ENCODE assay signal across 2 cellular contexts in genomic region chr2:86194751-86195054, GRCh38.
TF ChIP-seq lines count a peak whose summit lies in the region.

No MANE protein-coding gene starts in this region.

TF ChIP-seq in K562, 482 proteins besides CTCF, POLR2A, EP300 and RAD21 (continues in another document):
- no peak for TF ChIP-seq HMG20B (CRISPR knock-in tag; IDR thresholded peaks at IDR 0.05)
- TF ChIP-seq HDAC3 (IDR thresholded peaks at IDR 0.05; ENCODE audit: borderline replicate concordance, partially characterized antibody) = no peak
- TF ChIP-seq SRF (CRISPR knock-in tag; IDR thresholded peaks at IDR 0.05) = peak in 1 of 2 experiments; percentile 88; a peak in 2 of 4 replicates
- no peak for TF ChIP-seq NR2C2 (CRISPR knock-in tag; IDR thresholded peaks at IDR 0.05)
- TF ChIP-seq NR2C2 (tag; IDR thresholded peaks at IDR 0.05) = peak; percentile 97
- TF ChIP-seq PRDM10 (IDR thresholded peaks at IDR 0.05; ENCODE audit: partially characterized antibody) = peak; percentile 8
- TF ChIP-seq TBP (optimal IDR thresholded peaks at IDR 0.05; ENCODE audit: low read depth, low read length) = peak; percentile 89
- peak; percentile 79 for TF ChIP-seq ZNF143 (CRISPR knock-in tag; IDR thresholded peaks at IDR 0.05)
- peak; percentile 90 for TF ChIP-seq NR2C1 (IDR thresholded peaks at IDR 0.05)
- peak; percentile 93 for TF ChIP-seq NR2C1 (tag; IDR thresholded peaks at IDR 0.05)
- TF ChIP-seq, protein P1, sequence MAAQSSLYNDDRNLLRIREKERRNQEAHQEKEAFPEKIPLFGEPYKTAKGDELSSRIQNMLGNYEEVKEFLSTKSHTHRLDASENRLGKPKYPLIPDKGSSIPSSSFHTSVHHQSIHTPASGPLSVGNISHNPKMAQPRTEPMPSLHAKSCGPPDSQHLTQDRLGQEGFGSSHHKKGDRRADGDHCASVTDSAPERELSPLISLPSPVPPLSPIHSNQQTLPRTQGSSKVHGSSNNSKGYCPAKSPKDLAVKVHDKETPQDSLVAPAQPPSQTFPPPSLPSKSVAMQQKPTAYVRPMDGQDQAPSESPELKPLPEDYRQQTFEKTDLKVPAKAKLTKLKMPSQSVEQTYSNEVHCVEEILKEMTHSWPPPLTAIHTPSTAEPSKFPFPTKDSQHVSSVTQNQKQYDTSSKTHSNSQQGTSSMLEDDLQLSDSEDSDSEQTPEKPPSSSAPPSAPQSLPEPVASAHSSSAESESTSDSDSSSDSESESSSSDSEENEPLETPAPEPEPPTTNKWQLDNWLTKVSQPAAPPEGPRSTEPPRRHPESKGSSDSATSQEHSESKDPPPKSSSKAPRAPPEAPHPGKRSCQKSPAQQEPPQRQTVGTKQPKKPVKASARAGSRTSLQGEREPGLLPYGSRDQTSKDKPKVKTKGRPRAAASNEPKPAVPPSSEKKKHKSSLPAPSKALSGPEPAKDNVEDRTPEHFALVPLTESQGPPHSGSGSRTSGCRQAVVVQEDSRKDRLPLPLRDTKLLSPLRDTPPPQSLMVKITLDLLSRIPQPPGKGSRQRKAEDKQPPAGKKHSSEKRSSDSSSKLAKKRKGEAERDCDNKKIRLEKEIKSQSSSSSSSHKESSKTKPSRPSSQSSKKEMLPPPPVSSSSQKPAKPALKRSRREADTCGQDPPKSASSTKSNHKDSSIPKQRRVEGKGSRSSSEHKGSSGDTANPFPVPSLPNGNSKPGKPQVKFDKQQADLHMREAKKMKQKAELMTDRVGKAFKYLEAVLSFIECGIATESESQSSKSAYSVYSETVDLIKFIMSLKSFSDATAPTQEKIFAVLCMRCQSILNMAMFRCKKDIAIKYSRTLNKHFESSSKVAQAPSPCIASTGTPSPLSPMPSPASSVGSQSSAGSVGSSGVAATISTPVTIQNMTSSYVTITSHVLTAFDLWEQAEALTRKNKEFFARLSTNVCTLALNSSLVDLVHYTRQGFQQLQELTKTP (IDR thresholded peaks at IDR 0.05; ENCODE audit: low read depth in 1 of 2, partially characterized antibody in 2 of 2) = peak in 1 of 2 experiments; percentile 83
- TF ChIP-seq FOXM1 (IDR thresholded peaks at IDR 0.05; ENCODE audit: low read depth) = 0 out of 2 replicates have a peak, but pooled peaks have one; percentile 24
- TF ChIP-seq FOXM1 (CRISPR knock-in tag; IDR thresholded peaks at IDR 0.05; ENCODE audit: low read depth) = no peak
- TF ChIP-seq CREM (IDR thresholded peaks at IDR 0.05; ENCODE audit: low read depth) = peak; percentile 67
- TF ChIP-seq, protein P2, sequence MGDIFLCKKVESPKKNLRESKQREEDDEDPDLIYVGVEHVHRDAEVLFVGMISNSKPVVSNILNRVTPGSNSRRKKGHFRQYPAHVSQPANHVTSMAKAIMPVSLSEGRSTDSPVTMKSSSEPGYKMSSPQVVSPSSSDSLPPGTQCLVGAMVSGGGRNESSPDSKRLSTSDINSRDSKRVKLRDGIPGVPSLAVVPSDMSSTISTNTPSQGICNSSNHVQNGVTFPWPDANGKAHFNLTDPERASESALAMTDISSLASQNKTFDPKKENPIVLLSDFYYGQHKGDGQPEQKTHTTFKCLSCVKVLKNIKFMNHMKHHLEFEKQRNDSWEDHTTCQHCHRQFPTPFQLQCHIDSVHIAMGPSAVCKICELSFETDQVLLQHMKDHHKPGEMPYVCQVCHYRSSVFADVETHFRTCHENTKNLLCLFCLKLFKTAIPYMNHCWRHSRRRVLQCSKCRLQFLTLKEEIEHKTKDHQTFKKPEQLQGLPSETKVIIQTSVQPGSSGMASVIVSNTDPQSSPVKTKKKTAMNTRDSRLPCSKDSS (IDR thresholded peaks at IDR 0.05; ENCODE audit: low read depth, partially characterized antibody) = no peak
- 0 out of 2 replicates have a peak, but pooled peaks have one; percentile 53 for TF ChIP-seq FOXJ2 (tag; IDR thresholded peaks at IDR 0.05)
- TF ChIP-seq SIX5 (IDR thresholded peaks at IDR 0.05; ENCODE audit: borderline replicate concordance in 1 of 2, insufficient read depth in 1 of 2, low read depth in 1 of 2, low read length in 2 of 2) = peak; percentile 42 to 51; a peak in 3 of 4 replicates
- TF ChIP-seq CHD2 (IDR thresholded peaks at IDR 0.05; ENCODE audit: low read depth, low read length) = peak; percentile 40
- TF ChIP-seq SIN3A (IDR thresholded peaks at IDR 0.05; ENCODE audit: borderline replicate concordance in 2 of 2, control insufficient read depth in 1 of 2, low read depth in 2 of 2, low read length in 2 of 2) = 0 out of 4 replicates have a peak, but pooled peaks of 1 of the 2 experiments have one; percentile 52
- TF ChIP-seq ESRRA (IDR thresholded peaks at IDR 0.05; ENCODE audit: borderline replicate concordance, low read depth) = peak; percentile 94
- TF ChIP-seq NRF1 (conservative IDR thresholded peaks at IDR 0.05 in 1 of 2, IDR thresholded peaks at IDR 0.05 in 1 of 2) = no peak
- 0 out of 2 replicates have a peak, but pooled peaks have one; percentile 6 for TF ChIP-seq RUNX1 (IDR thresholded peaks at IDR 0.05; ENCODE audit: low read depth)
- no peak for TF ChIP-seq SMARCA4 (IDR thresholded peaks at IDR 0.05)
- TF ChIP-seq ARNT (IDR thresholded peaks at IDR 0.05) = 0 out of 4 replicates have a peak, but pooled peaks of 1 of the 2 experiments have one; percentile 26

TF ChIP-seq in HepG2, 621 proteins besides CTCF, POLR2A, EP300 and RAD21 (continues in another document):
- TF ChIP-seq XRCC5 (optimal IDR thresholded peaks at IDR 0.05; ENCODE audit: low read length) = no peak
- no peak for TF ChIP-seq PREB (CRISPR knock-in tag; IDR thresholded peaks at IDR 0.05)
- TF ChIP-seq RFX3 (CRISPR knock-in tag; IDR thresholded peaks at IDR 0.05) = 0 out of 2 replicates have a peak, but pooled peaks have one; percentile 21
- TF ChIP-seq ZNF549 (CRISPR knock-in tag; IDR thresholded peaks at IDR 0.05) = 0 out of 2 replicates have a peak, but pooled peaks have one; percentile 37
- TF ChIP-seq, protein P3, sequence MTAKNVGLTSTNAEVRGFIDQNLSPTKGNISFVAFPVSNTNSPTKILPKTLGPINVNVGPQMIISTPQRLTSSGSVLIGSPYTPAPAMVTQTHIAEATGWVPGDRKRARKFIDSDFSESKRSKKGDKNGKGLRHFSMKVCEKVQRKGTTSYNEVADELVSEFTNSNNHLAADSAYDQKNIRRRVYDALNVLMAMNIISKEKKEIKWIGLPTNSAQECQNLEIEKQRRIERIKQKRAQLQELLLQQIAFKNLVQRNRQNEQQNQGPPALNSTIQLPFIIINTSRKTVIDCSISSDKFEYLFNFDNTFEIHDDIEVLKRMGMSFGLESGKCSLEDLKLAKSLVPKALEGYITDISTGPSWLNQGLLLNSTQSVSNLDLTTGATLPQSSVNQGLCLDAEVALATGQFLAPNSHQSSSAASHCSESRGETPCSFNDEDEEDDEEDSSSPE (CRISPR knock-in tag; IDR thresholded peaks at IDR 0.05) = peak; percentile 78; the same call in 1 of the 2 replicates
- no peak for TF ChIP-seq RORA (CRISPR knock-in tag; IDR thresholded peaks at IDR 0.05)
- no peak for TF ChIP-seq ZNF773 (CRISPR knock-in tag; IDR thresholded peaks at IDR 0.05; ENCODE audit: borderline replicate concordance)
- peak; percentile 87 for TF ChIP-seq NFYB (CRISPR knock-in tag; IDR thresholded peaks at IDR 0.05)
- peak; percentile 90 for TF ChIP-seq SRF (IDR thresholded peaks at IDR 0.05; ENCODE audit: low read depth, low read length)
- TF ChIP-seq NCOA5 (CRISPR knock-in tag; IDR thresholded peaks at IDR 0.05) = 0 out of 2 replicates have a peak, but pooled peaks have one; percentile 57
- TF ChIP-seq ZNF737 (CRISPR knock-in tag; IDR thresholded peaks at IDR 0.05; ENCODE audit: borderline replicate concordance) = no peak
- peak; percentile 46; the same call in 1 of the 2 replicates for TF ChIP-seq GABPA (IDR thresholded peaks at IDR 0.05; ENCODE audit: low read depth, low read length)
- TF ChIP-seq GABPA (CRISPR knock-in tag; IDR thresholded peaks at IDR 0.05; ENCODE audit: low read depth) = peak; percentile 83
- no peak for TF ChIP-seq ELF4 (CRISPR knock-in tag; IDR thresholded peaks at IDR 0.05; ENCODE audit: borderline replicate concordance)
- TF ChIP-seq MYNN (CRISPR knock-in tag; IDR thresholded peaks at IDR 0.05; ENCODE audit: low read depth) = no peak
- TF ChIP-seq NR2F6 (IDR thresholded peaks at IDR 0.05) = peak; percentile 66
- TF ChIP-seq NR2F6 (CRISPR knock-in tag; IDR thresholded peaks at IDR 0.05) = peak; percentile 55
- no peak for TF ChIP-seq ZNF713 (CRISPR knock-in tag; IDR thresholded peaks at IDR 0.05)
- TF ChIP-seq HDAC6 (IDR thresholded peaks at IDR 0.05; ENCODE audit: low read depth, low read length) = no peak
- peak; percentile 69; the same call in 1 of the 2 replicates for TF ChIP-seq CREM (IDR thresholded peaks at IDR 0.05)
- TF ChIP-seq CREM (CRISPR knock-in tag; IDR thresholded peaks at IDR 0.05) = no peak
- TF ChIP-seq SNAPC4 (CRISPR knock-in tag; IDR thresholded peaks at IDR 0.05) = peak; percentile 95; the same call in 1 of the 2 replicates
- peak; percentile 82; the same call in 1 of the 2 replicates for TF ChIP-seq RFXANK (CRISPR knock-in tag; IDR thresholded peaks at IDR 0.05)
- TF ChIP-seq ZNF563 (CRISPR knock-in tag; IDR thresholded peaks at IDR 0.05) = no peak
- TF ChIP-seq, protein P4, sequence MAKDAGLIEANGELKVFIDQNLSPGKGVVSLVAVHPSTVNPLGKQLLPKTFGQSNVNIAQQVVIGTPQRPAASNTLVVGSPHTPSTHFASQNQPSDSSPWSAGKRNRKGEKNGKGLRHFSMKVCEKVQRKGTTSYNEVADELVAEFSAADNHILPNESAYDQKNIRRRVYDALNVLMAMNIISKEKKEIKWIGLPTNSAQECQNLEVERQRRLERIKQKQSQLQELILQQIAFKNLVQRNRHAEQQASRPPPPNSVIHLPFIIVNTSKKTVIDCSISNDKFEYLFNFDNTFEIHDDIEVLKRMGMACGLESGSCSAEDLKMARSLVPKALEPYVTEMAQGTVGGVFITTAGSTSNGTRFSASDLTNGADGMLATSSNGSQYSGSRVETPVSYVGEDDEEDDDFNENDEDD (CRISPR knock-in tag; IDR thresholded peaks at IDR 0.05; ENCODE audit: borderline replicate concordance) = peak; percentile 75; the same call in 1 of the 2 replicates
- TF ChIP-seq ZSCAN29 (CRISPR knock-in tag; conservative IDR thresholded peaks at IDR 0.05) = no peak
- no peak for TF ChIP-seq SAP130 (CRISPR knock-in tag; IDR thresholded peaks at IDR 0.05; ENCODE audit: low read depth)
- TF ChIP-seq, protein P5, sequence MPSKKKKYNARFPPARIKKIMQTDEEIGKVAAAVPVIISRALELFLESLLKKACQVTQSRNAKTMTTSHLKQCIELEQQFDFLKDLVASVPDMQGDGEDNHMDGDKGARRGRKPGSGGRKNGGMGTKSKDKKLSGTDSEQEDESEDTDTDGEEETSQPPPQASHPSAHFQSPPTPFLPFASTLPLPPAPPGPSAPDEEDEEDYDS (CRISPR knock-in tag; IDR thresholded peaks at IDR 0.05) = no peak
- 0 out of 2 replicates have a peak, but pooled peaks have one; percentile 68 for TF ChIP-seq ZSCAN12 (CRISPR knock-in tag; IDR thresholded peaks at IDR 0.05)
- 0 out of 2 replicates have a peak, but pooled peaks have one; percentile 6 for TF ChIP-seq NFKBIZ (CRISPR knock-in tag; IDR thresholded peaks at IDR 0.05)
- 0 out of 2 replicates have a peak, but pooled peaks have one; percentile 24 for TF ChIP-seq GTF2F1 (IDR thresholded peaks at IDR 0.05; ENCODE audit: low read length)
- TF ChIP-seq, protein P6, sequence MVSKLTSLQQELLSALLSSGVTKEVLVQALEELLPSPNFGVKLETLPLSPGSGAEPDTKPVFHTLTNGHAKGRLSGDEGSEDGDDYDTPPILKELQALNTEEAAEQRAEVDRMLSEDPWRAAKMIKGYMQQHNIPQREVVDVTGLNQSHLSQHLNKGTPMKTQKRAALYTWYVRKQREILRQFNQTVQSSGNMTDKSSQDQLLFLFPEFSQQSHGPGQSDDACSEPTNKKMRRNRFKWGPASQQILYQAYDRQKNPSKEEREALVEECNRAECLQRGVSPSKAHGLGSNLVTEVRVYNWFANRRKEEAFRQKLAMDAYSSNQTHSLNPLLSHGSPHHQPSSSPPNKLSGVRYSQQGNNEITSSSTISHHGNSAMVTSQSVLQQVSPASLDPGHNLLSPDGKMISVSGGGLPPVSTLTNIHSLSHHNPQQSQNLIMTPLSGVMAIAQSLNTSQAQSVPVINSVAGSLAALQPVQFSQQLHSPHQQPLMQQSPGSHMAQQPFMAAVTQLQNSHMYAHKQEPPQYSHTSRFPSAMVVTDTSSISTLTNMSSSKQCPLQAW (CRISPR knock-in tag; IDR thresholded peaks at IDR 0.05) = no peak
- 0 out of 2 replicates have a peak, but pooled peaks have one; percentile 14 for TF ChIP-seq ZNF816 (CRISPR knock-in tag; IDR thresholded peaks at IDR 0.05; ENCODE audit: borderline replicate concordance)
